9 cellular contexts compared by ENCODE assay signal in genomic region chr6:151509048-151509447, GRCh38. TPM values are rescaled to one million over a fixed set of nuclear protein-coding genes. Genes with fewer than 3 reads are reported as not detected.
"Had no signal": no experiment of that assay in that cellular context is flagged by ENCODE, and none has a peak within 500 bp of the region (broad histone marks: within the 10 kb centered on the region; RNA-seq: fewer than 3 reads in every experiment).

No MANE protein-coding gene starts in this region.

- FAIRE-seq: G401.6, GM12878, GM12891, GM12892, GM18507, GM19239 had no signal

- ATAC-seq: GM12878 had no signal

- DNase-seq: GDM1, GF-D8 had no signal

- H3K4me3 ChIP-seq: GM12878 had no signal

RNA-seq across cellular contexts. Expression of gene CCDC170, which starts 15.2 kb away (rescaled TPM):
- total RNA-seq: G401, GM12878 had no signal
- polyA plus RNA-seq: GM12878 had no signal
